ENCODE assay signal across 17 cellular contexts in genomic region chr5:67577424-67577823, GRCh38.
DNase-seq lines count a peak whose midpoint lies in the region; ATAC-seq and TF ChIP-seq lines count a peak whose summit lies in the region.
"Had no signal": no experiment of that assay in that cellular context is flagged by ENCODE, and none has a peak within 500 bp of the region (broad histone marks: within the 10 kb centered on the region; RNA-seq: fewer than 3 reads in every experiment).

No MANE protein-coding gene starts in this region.

- H3K36me3 ChIP-seq in mammary epithelial cell (ENCODE audit: insufficient read depth, low read length) = no peaks in the 10 kb centered on the region
- H3K36me3 ChIP-seq: SJSA1 had no signal

- H2AFZ ChIP-seq in mammary epithelial cell (ENCODE audit: low read depth, low read length) = no peak overlapping the region

- H3K27ac Mint-ChIP-seq in stimulated activated memory B cell treated with anti-CD40 and anti-IgM and Interleukin-4, amounts not matched to agents 10 μg/mL and 1 μg/mL and 100 μg/mL, for 72 hours = no peak overlapping the region
- H3K27ac Mint-ChIP-seq: activated naive CD4-positive, alpha-beta T cell treated with anti-CD3 and anti-CD28 coated beads for 36 hours; CD4-positive, alpha-beta T cell had no signal

- H3K36me3 Mint-ChIP-seq in stimulated activated memory B cell treated with anti-CD40 and anti-IgM and Interleukin-4, amounts not matched to agents 10 μg/mL and 1 μg/mL and 100 μg/mL, for 72 hours = no peaks in the 10 kb centered on the region

- peaks cover 12% of the 10 kb centered on the region for H3K9me3 Mint-ChIP-seq in stimulated activated memory B cell treated with anti-CD40 and anti-IgM and Interleukin-4, amounts not matched to agents 10 μg/mL and 1 μg/mL and 100 μg/mL, for 72 hours

- dilution Hi-C loops in mammary epithelial cell (cut with HindIII; ENCODE audit: low sequenced_read_pairs) = no loop called here

- peaks cover 9% of the 10 kb centered on the region for H3K4me1 ChIP-seq in mammary epithelial cell (ENCODE audit: insufficient read depth, low read length)
- H3K4me1 ChIP-seq: SJSA1 had no signal

- peaks cover 14% of the 10 kb centered on the region for H3K27me3 Mint-ChIP-seq in stimulated activated memory B cell treated with anti-CD40 and anti-IgM and Interleukin-4, amounts not matched to agents 10 μg/mL and 1 μg/mL and 100 μg/mL, for 72 hours

- no peaks in the 10 kb centered on the region for H4K20me1 ChIP-seq in mammary epithelial cell (ENCODE audit: insufficient read depth, low read length)

- CTCF ChIA-PET in mammary epithelial cell (lab: Charles Lee; ENCODE audit: low non-redundant PET) = no interaction called here

- ATAC-seq in GM19452 (IDR thresholded peaks at IDR 0.05; ENCODE audit: unreplicated experiment) (no peak), HG03521 (IDR thresholded peaks at IDR 0.05; ENCODE audit: unreplicated experiment) (no peak), GM19351 (IDR thresholded peaks at IDR 0.05; ENCODE audit: unreplicated experiment) (no peak)
- no peak for ATAC-seq in stimulated activated memory B cell treated with anti-CD40 and anti-IgM and Interleukin-4, amounts not matched to agents 10 μg/mL and 1 μg/mL and 100 μg/mL, for 72 hours

- no peak overlapping the region for H3K27ac ChIP-seq in mammary epithelial cell (ENCODE audit: insufficient read depth, low read depth, low read length)
- H3K27ac ChIP-seq: SJSA1 had no signal

- no TSS peak for BruUV-seq in mammary epithelial cell (replicated peaks; lab: Mats Ljungman, UMichigan)

- no peaks in the 10 kb centered on the region for H3K79me2 ChIP-seq in mammary epithelial cell (ENCODE audit: insufficient read depth, low read length)

- no peaks in the 10 kb centered on the region for H3K4me1 Mint-ChIP-seq in stimulated activated memory B cell treated with anti-CD40 and anti-IgM and Interleukin-4, amounts not matched to agents 10 μg/mL and 1 μg/mL and 100 μg/mL, for 72 hours

- intact Hi-C loops in mammary epithelial cell (cut with micrococcal nuclease) = no loop called here

- no peaks in the 10 kb centered on the region for H3K9me3 ChIP-seq in mammary epithelial cell (replicated peaks; ENCODE audit: insufficient read depth, low read length)

- in situ Hi-C loops in mammary epithelial cell (cut with MboI; ENCODE audit: low sequenced_read_pairs in 2 of 2) = no loop called here

- TF ChIP-seq CTCF in mammary epithelial cell (conservative IDR thresholded peaks at IDR 0.05 in 1 of 2, IDR thresholded peaks at IDR 0.05 in 1 of 2; ENCODE audit: extremely low read depth in 1 of 2, insufficient read depth in 1 of 2, low read depth in 1 of 2, low read length in 2 of 2) = no peak

- H3K9ac ChIP-seq in mammary epithelial cell (ENCODE audit: insufficient read depth, low read length) = no peak overlapping the region

- peak; percentile 34 for DNase-seq in ELR (ENCODE audit: low read depth)
- DNase-seq in NCI-H146 (lab: John Stamatoyannopoulos, UW) = peak; percentile 41
- peak; percentile 64 for DNase-seq in mammary epithelial cell
- DNase-seq in kidney glomerular epithelial cell (lab: John Stamatoyannopoulos, UW) = peak; percentile 2
- DNase-seq: activated naive CD4-positive, alpha-beta T cell treated with anti-CD3 and anti-CD28 coated beads for 36 hours; CD4-positive, alpha-beta T cell; erythroblast; midbrain; MV-4-11; NK-92 treated with Interleukin-12 subunit alpha and Interleukin-12 subunit beta, amount 100 ng/mL, for 24 hours; occipital lobe; small intestine had no signal

- H3K4me2 ChIP-seq in mammary epithelial cell (ENCODE audit: insufficient read depth, low read depth, low read length) = no peak overlapping the region

- H3K4me3 Mint-ChIP-seq in stimulated activated memory B cell treated with anti-CD40 and anti-IgM and Interleukin-4, amounts not matched to agents 10 μg/mL and 1 μg/mL and 100 μg/mL, for 72 hours = no peak overlapping the region
- H3K4me3 Mint-ChIP-seq: activated naive CD4-positive, alpha-beta T cell treated with anti-CD3 and anti-CD28 coated beads for 36 hours; CD4-positive, alpha-beta T cell had no signal

- H3K4me3 ChIP-seq in mammary epithelial cell (replicated peaks in 1 of 3; ENCODE audit: insufficient read depth in 1 of 3, low read depth in 2 of 3, low read length in 3 of 3) = no peak overlapping the region
- H3K4me3 ChIP-seq: SJSA1 had no signal

- H3K27me3 ChIP-seq in mammary epithelial cell (ENCODE audit: insufficient read depth, low read length) = no peaks in the 10 kb centered on the region
- H3K27me3 ChIP-seq: SJSA1 had no signal

Comparison
In these comparisons a context has a peak if more than half of its experiments do, and no peak if none do; other contexts are left out.
1. DNase-seq: peak in every context shown above with its lines; median percentile 64 in mammary epithelial cell; 41 in NCI-H146; 34 in ELR; 2 in kidney glomerular epithelial cell.